Comparison of ENCODE assay signal across 1 cellular context in genomic region chr2:109027702-109028101, GRCh38.
TF ChIP-seq lines count a peak whose summit lies in the region.

No MANE protein-coding gene starts in this region.

TF ChIP-seq in GM23338, 12 proteins besides CTCF, POLR2A, EP300 and RAD21:
- no peak for TF ChIP-seq ETS1 (IDR thresholded peaks at IDR 0.05)
TF ChIP-seq in GM23338: peak in this region for 0.
